1 cellular context compared by ENCODE assay signal in the genomic region with DNA sequence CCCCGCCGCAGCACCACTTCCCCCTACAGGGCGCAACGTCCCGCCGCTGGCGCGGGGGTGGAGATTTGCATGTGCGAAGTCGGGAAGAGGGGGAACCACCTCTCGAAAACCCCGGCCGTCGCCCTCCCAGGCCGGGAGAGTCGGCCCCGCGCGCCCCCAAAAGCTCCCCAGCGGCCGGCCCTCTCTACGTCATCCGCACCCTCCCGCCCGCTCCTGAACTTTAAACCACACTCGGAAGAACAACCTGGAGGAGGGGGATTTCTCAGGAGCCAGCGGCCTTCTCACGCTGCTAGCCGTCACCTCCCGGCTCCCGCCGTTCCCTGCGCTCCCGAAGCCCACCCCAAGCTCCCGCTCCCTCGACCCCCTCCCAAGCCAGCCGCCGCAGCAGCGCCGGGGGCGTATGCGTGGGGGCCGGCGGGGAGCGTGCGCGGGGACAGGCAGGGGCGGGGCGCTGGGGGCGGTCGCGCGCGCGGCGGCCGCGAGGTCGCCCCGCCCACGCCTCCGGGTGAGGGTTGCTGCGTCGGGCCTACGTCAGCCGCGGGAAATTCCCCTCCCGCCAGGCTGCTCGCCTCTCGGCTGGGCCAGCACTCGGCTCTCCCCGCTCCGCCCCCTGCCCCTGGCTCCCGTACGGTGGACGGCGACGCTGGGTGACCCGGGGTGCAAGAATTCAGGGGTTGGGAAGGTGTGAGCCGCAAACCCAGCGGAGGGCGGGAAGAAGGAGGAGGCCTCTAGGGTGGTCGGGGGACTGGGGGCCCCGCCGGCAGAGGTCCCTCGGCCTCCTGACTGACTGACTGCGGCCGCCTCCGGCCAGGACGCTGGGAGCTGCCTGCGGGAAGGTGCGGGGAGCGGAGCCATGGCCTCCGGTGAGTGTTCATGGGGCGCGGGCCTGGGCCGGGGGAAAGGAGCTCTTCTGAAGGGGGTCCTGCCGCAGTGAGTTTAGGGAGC.
TF ChIP-seq lines count a peak whose summit lies in the region.

Gene REL (plus strand): TSS at position 587 of the 945 bp plus-strand sequence. CDS start 267 bp downstream, at position 854.

TF ChIP-seq in Ishikawa, 13 proteins besides CTCF, POLR2A, EP300 and RAD21 (continued from another document):
- TF ChIP-seq TAF1 (IDR thresholded peaks at IDR 0.05; ENCODE audit: low read depth): peak; percentile 48
- TF ChIP-seq YY1 (IDR thresholded peaks at IDR 0.05; ENCODE audit: low read depth): peak; percentile 61; the same call in 1 of the 2 replicates
- TF ChIP-seq, protein P1, sequence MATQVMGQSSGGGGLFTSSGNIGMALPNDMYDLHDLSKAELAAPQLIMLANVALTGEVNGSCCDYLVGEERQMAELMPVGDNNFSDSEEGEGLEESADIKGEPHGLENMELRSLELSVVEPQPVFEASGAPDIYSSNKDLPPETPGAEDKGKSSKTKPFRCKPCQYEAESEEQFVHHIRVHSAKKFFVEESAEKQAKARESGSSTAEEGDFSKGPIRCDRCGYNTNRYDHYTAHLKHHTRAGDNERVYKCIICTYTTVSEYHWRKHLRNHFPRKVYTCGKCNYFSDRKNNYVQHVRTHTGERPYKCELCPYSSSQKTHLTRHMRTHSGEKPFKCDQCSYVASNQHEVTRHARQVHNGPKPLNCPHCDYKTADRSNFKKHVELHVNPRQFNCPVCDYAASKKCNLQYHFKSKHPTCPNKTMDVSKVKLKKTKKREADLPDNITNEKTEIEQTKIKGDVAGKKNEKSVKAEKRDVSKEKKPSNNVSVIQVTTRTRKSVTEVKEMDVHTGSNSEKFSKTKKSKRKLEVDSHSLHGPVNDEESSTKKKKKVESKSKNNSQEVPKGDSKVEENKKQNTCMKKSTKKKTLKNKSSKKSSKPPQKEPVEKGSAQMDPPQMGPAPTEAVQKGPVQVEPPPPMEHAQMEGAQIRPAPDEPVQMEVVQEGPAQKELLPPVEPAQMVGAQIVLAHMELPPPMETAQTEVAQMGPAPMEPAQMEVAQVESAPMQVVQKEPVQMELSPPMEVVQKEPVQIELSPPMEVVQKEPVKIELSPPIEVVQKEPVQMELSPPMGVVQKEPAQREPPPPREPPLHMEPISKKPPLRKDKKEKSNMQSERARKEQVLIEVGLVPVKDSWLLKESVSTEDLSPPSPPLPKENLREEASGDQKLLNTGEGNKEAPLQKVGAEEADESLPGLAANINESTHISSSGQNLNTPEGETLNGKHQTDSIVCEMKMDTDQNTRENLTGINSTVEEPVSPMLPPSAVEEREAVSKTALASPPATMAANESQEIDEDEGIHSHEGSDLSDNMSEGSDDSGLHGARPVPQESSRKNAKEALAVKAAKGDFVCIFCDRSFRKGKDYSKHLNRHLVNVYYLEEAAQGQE (IDR thresholded peaks at IDR 0.05; ENCODE audit: low read depth): no peak
- TF ChIP-seq ZBTB7A (IDR thresholded peaks at IDR 0.05; ENCODE audit: low read depth): peak; percentile 95
TF ChIP-seq in Ishikawa: peak in this region for 8.
